Comparison of ENCODE assay signal across 10 cellular contexts in genomic region chr17:40598021-40598927, GRCh38. TPM values are rescaled to one million over a fixed set of nuclear protein-coding genes. Genes with fewer than 3 reads are reported as not detected.
DNase-seq lines count a peak whose midpoint lies in the region; ATAC-seq and TF ChIP-seq lines count a peak whose summit lies in the region.
"Had no signal": no experiment of that assay in that cellular context is flagged by ENCODE, and none has a peak within 500 bp of the region (broad histone marks: within the 10 kb centered on the region; RNA-seq: fewer than 3 reads in every experiment).

No MANE protein-coding gene starts in this region.

- H3K27ac ChIP-seq in lower lobe of right lung (peak overlapping the region; percentile 34), heart left ventricle (peak overlapping the region in 5 of 12 donors; percentile 22 to 71 (median 40))

- no peaks in the 10 kb centered on the region for H3K27me3 ChIP-seq in lower lobe of right lung (ENCODE audit: low read depth)
- no peaks in the 10 kb centered on the region for H3K27me3 ChIP-seq in heart left ventricle

- TF ChIP-seq CTCF in lower lobe of right lung (IDR thresholded peaks at IDR 0.05) (no peak), heart left ventricle (IDR thresholded peaks at IDR 0.05) (no peak)

- no peaks in the 10 kb centered on the region for H3K9me3 ChIP-seq in lower lobe of right lung
- no peaks in the 10 kb centered on the region for H3K9me3 ChIP-seq in heart left ventricle

- TF ChIP-seq POLR2A in heart left ventricle (IDR thresholded peaks at IDR 0.05): no peak

- H3K36me3 ChIP-seq in lower lobe of right lung: no peaks in the 10 kb centered on the region
- H3K36me3 ChIP-seq in heart left ventricle: no peaks in the 10 kb centered on the region

- H3K4me1 ChIP-seq in lower lobe of right lung (no peaks in the 10 kb centered on the region), heart left ventricle (peaks cover 0 to 20% (median 0%) of the 10 kb centered on the region in 12 donors)

- ATAC-seq in GM19351 (IDR thresholded peaks at IDR 0.05; ENCODE audit: unreplicated experiment) (peak; percentile 20), lower lobe of right lung (no peak), HG02973 (IDR thresholded peaks at IDR 0.05; ENCODE audit: unreplicated experiment) (no peak), heart left ventricle (no peak), HG03565 (IDR thresholded peaks at IDR 0.05; ENCODE audit: unreplicated experiment) (no peak), HG03039 (IDR thresholded peaks at IDR 0.05; ENCODE audit: unreplicated experiment) (no peak)

- intact Hi-C loops in lower lobe of right lung (cut with DNase I) (no loop called here), heart left ventricle (cut with DNase I) (no loop called here)

- 83 to 93% (median 88%) methylated on average over 16 of the region's 16 CpGs for WGBS in heart left ventricle, 4 donors

- H3K4me3 ChIP-seq in lower lobe of right lung (no peak overlapping the region), heart left ventricle (no peak overlapping the region)

- DNase-seq in activated T-cell treated with anti-CD3 and anti-CD28 coated beads for 1 hour (ENCODE audit: low read depth) (peak; percentile 38), lower lobe of right lung (no peak), heart left ventricle (no peak)
- peak; percentile 67 to 91 for DNase-seq in stimulated activated CD8-positive, alpha-beta memory T cell treated with anti-CD3 and anti-CD28 coated beads, Interleukin-7, amount 100 ng/mL, for 48 hours (ENCODE audit: extremely low read depth in 1 of 2, low read depth in 1 of 2)

RNA-seq across cellular contexts. Expression of gene CCR7, which starts 33.0 kb away (rescaled TPM):
- total RNA-seq in lower lobe of right lung: 2.2 TPM
- 1 to 10 TPM in 1 of 9 donors, under 1 TPM in 5, not detected in 3; 0.09 to 2.2 (median 0.23) TPM for total RNA-seq in heart left ventricle
- under 1 TPM; 0.15 to 0.35 TPM for polyA plus RNA-seq in heart left ventricle
- total RNA-seq: kidney epithelial cell, Right ventricle myocardium inferior had no signal

RNA-seq across cellular contexts. Expression of gene SMARCE1, which starts 49.3 kb away (rescaled TPM):
- total RNA-seq in lower lobe of right lung (83.6 TPM), heart left ventricle (10 to 100 TPM; 51.8 to 88.0 (median 59.4) TPM)
- 10 to 100 TPM; 38.6 to 60.9 TPM for polyA plus RNA-seq in heart left ventricle

Comparison
In these comparisons a context has a peak if more than half of its experiments do, and no peak if none do; other contexts are left out.
1. DNase-seq: peak in activated T-cell treated with anti-CD3 and anti-CD28 coated beads for 1 hour (single experiment) and stimulated activated CD8-positive, alpha-beta memory T cell treated with anti-CD3 and anti-CD28 coated beads, Interleukin-7, amount 100 ng/mL, for 48 hours (2 of 2); none in lower lobe of right lung (single experiment) and heart left ventricle (0 of 5).